10 cellular contexts compared by ENCODE assay signal in the genomic region with DNA sequence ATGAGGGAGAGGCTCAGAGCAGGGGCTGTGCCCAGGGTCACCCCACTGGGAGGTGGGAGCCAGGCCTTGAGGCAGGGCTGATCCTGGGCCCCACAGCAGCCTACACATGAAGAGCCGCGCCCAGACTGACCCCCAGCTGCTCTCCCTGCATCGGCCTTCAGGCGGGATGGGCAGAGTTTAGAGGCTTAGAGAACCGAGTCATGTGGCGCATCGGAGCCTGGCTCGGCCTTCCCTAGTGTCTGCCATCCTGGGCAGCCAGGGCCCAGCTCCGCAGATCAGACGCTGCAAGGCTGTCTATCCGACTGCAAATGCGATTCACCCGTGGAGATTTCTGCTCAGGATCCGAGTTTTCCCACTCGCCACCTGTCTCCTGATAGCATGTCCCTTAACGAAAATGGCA. TPM values are rescaled to one million over a fixed set of nuclear protein-coding genes. Genes with fewer than 3 reads are reported as not detected.
A peak's percentile ranks its signal among the peaks of the same experiment; 100 is the strongest.
DNase-seq lines count a peak whose midpoint lies in the region; ATAC-seq, FAIRE-seq and TF ChIP-seq lines count a peak whose summit lies in the region.
"Not testable (repeated sequence)": the region's sequence is repeated elsewhere in the genome, so short reads cannot be mapped to it uniquely, and the experiment has no call there.
"Had no signal": no experiment of that assay in that cellular context is flagged by ENCODE, and none has a peak within 500 bp of the region (broad histone marks: within the 10 kb centered on the region; RNA-seq: fewer than 3 reads in every experiment).

No MANE protein-coding gene starts in this region.

- DNase-seq in H7 (peak; percentile 8), WERI-Rb-1 (peak; percentile 56), chondrocyte (ENCODE audit: low spot score) (peak; percentile 64), hepatocyte (ENCODE audit: low spot score) (peak; percentile 2), osteocyte (ENCODE audit: extremely low spot score, unreplicated experiment) (peak; percentile 75), superior temporal gyrus (ENCODE audit: extremely low spot score) (peak; percentile 5)
- DNase-seq in K562 (ENCODE audit: extremely low read depth in 1 of 4, low spot score in 3 of 4), result not testable (repeated sequence)

- H3K27me3 ChIP-seq in H7 (ENCODE audit: control insufficient read depth, insufficient read depth, low read length); WERI-Rb-1 (ENCODE audit: insufficient read depth, low read depth, severe bottlenecking); K562 (ENCODE audit: control insufficient read depth in 2 of 2, insufficient read depth in 2 of 2, low read length in 2 of 2); hepatocyte: not testable (repeated sequence)

- H2AFZ ChIP-seq in K562 (ENCODE audit: low read depth, low read length); hepatocyte: not testable (repeated sequence)

- intact Hi-C loops in K562 (cut with micrococcal nuclease), result loop anchor here (10.0 kb wide), 1 partner anchor 492 kb away; no protein-coding TSS in a partner anchor

- H3K27ac Mint-ChIP-seq in chondrocyte (ENCODE audit: unreplicated experiment); osteocyte (ENCODE audit: unreplicated experiment): not testable (repeated sequence)

- H3K4me3 Mint-ChIP-seq in chondrocyte (ENCODE audit: unreplicated experiment); osteocyte (ENCODE audit: unreplicated experiment): not testable (repeated sequence)

- not testable (repeated sequence) for H3K4me3 ChIP-seq in H7 (ENCODE audit: insufficient read depth, low read depth, low read length); WERI-Rb-1 (ENCODE audit: low read depth, low read length); K562; hepatocyte

- not testable (repeated sequence) for H3K36me3 Mint-ChIP-seq in chondrocyte (ENCODE audit: low read depth); osteocyte (ENCODE audit: unreplicated experiment)

- not testable (repeated sequence) for H3K4me1 ChIP-seq in K562 (replicated peaks in 1 of 2; ENCODE audit: control insufficient read depth in 2 of 2, insufficient read depth in 2 of 2, low read length in 2 of 2); hepatocyte (ENCODE audit: insufficient read depth)

- H3K4me2 ChIP-seq in K562 (ENCODE audit: insufficient read depth, low read length); hepatocyte: not testable (repeated sequence)

- TF ChIP-seq EP300 in K562 (IDR thresholded peaks at IDR 0.05; ENCODE audit: low read length), result not testable (repeated sequence)

- H3K27ac ChIP-seq in WERI-Rb-1; K562 (ENCODE audit: extremely low read depth, low read depth, low read length); hepatocyte: not testable (repeated sequence)

- WGBS in K562 (ENCODE audit: insufficient coverage, low coverage, missing lambda C conversion rate), result 75% methylated on average over 11 of the region's 16 CpGs
- 91% methylated on average over 16 of the region's 16 CpGs for WGBS in hepatocyte (ENCODE audit: low lambda C conversion rate, missing lambda C conversion rate)

- not testable (repeated sequence) for FAIRE-seq in K562 (lab: Jason Lieb, UNC)

- H3K79me2 ChIP-seq in K562 (ENCODE audit: control insufficient read depth, insufficient read depth, low read length); hepatocyte: not testable (repeated sequence)

- not testable (repeated sequence) for TF ChIP-seq POLR2A in K562 (conservative IDR thresholded peaks at IDR 0.05)

- H3K4me1 Mint-ChIP-seq in chondrocyte (ENCODE audit: low read depth); osteocyte (ENCODE audit: unreplicated experiment): not testable (repeated sequence)

- not testable (repeated sequence) for H3K9me3 Mint-ChIP-seq in chondrocyte (ENCODE audit: low read depth); osteocyte (ENCODE audit: unreplicated experiment)

- H3K9me3 ChIP-seq in WERI-Rb-1 (ENCODE audit: severe bottlenecking); K562 (replicated peaks; ENCODE audit: control insufficient read depth, insufficient read depth, low read depth, low read length); hepatocyte (ENCODE audit: low read depth): not testable (repeated sequence)

- in situ Hi-C loops in K562 (cut with MboI), result loop anchor here (5.0 to 10.0 kb wide), 3 partner anchors 68 to 499 kb away; no protein-coding TSS in a partner anchor

- not testable (repeated sequence) for H3K9me2 ChIP-seq in hepatocyte (replicated peaks; ENCODE audit: insufficient read depth)

- not testable (repeated sequence) for H3K9ac ChIP-seq in K562 (ENCODE audit: insufficient read depth in 1 of 2, low read depth in 2 of 2, low read length in 2 of 2)

- H3K9me1 ChIP-seq in K562 (ENCODE audit: control insufficient read depth, insufficient read depth, low read length), result not testable (repeated sequence)

- TF ChIP-seq CTCF in WERI-Rb-1 (IDR thresholded peaks at IDR 0.05; ENCODE audit: low read depth, low read length); K562 (IDR thresholded peaks at IDR 0.05 in 2 of 3, conservative IDR thresholded peaks at IDR 0.05 in 1 of 3; ENCODE audit: insufficient read depth in 2 of 3, low read depth in 1 of 3, low read length in 3 of 3); chondrocyte (IDR thresholded peaks at IDR 0.05); hepatocyte (IDR thresholded peaks at IDR 0.05; ENCODE audit: poor library complexity); osteocyte (IDR thresholded peaks at IDR 0.05): not testable (repeated sequence)

- H3K36me3 ChIP-seq in H7 (replicated peaks; ENCODE audit: control insufficient read depth, insufficient read depth, low read length); WERI-Rb-1; K562 (ENCODE audit: control insufficient read depth, insufficient read depth, low read length); hepatocyte (replicated peaks; ENCODE audit: insufficient read depth, low read depth): not testable (repeated sequence)

- POLR2A ChIA-PET in K562 (lab: Yijun Ruan, JAX), result not testable (repeated sequence)

- not testable (repeated sequence) for ATAC-seq in K562

- H4K20me1 ChIP-seq in K562 (replicated peaks; ENCODE audit: control insufficient read depth, insufficient read depth, low read length); hepatocyte (ENCODE audit: insufficient read depth, poor library complexity, severe bottlenecking): not testable (repeated sequence)

- not testable (repeated sequence) for TF ChIP-seq RAD21 in K562 (CRISPR knock-in tag; conservative IDR thresholded peaks at IDR 0.05 in 1 of 2, IDR thresholded peaks at IDR 0.05 in 1 of 2)

- H3K27me3 Mint-ChIP-seq in chondrocyte (ENCODE audit: low read depth); osteocyte (ENCODE audit: unreplicated experiment): not testable (repeated sequence)

- BruUV-seq in K562 (replicated peaks; lab: Mats Ljungman, UMichigan), result not testable (repeated sequence)

- CTCF ChIA-PET in K562 (lab: Yijun Ruan, JAX; ENCODE audit: low intra/inter-chr PET ratio), result not testable (repeated sequence)

RNA-seq across cellular contexts. Expression of a gene that starts 7.5 kb away (rescaled TPM):
- total RNA-seq in H7 (2014; rRNA removed; shearing (Covaris generic)), result 0.07 TPM in 1 of 2 replicates, not detected in the other
- total RNA-seq in K562 (2011; cell fraction: chromatin; rRNA removed; ENCODE audit: low replicate concordance), result 2.2 TPM in 1 of 2 replicates, not detected in the other
- 1.7 and 1.8 TPM in 2 replicates for total RNA-seq in K562 (2011; cell fraction: nucleolus; rRNA removed)
- not detected in 2 replicates for total RNA-seq in K562 (2011; cell fraction: nucleoplasm; rRNA removed)
- not detected in 2 replicates for total RNA-seq in K562 (2014; rRNA removed)
- not detected in 2 replicates for total RNA-seq in K562 (2014; rRNA removed; fragmentation: Illumina TruSeq; extraction: Trizol)
- not detected in 2 replicates for total RNA-seq in K562 (2015; rRNA removed; fragmentation: Illumina TruSeq; extraction: Trizol)
- total RNA-seq in K562 (2021), result 0.38 TPM in 1 of 2 replicates, not detected in the other
- polyA plus RNA-seq in K562 (2011; rRNA removed), result not detected in 2 replicates
- polyA plus RNA-seq in K562 (2011; cell fraction: cytosol; rRNA removed), result not detected in 2 replicates
- not detected in 2 replicates for polyA plus RNA-seq in K562 (2011; cell fraction: nucleus; rRNA removed)
- polyA plus RNA-seq in K562 (2012), result not detected in 2 replicates
- not detected in 2 replicates for polyA plus RNA-seq in K562 (2014; fragmentation: Illumina TruSeq; extraction: Trizol)
- not detected for polyA plus RNA-seq in K562 (2014; fragmentation: Nextera tagmentation; extraction: Ambion mirVana)
- not detected in 2 replicates for polyA plus RNA-seq in K562 (2014; rRNA removed)
- polyA minus RNA-seq in K562 (2011; rRNA and poly(A)+ RNA removed), result not detected in 2 replicates
- polyA minus RNA-seq in K562 (2011; cell fraction: cytosol; rRNA and poly(A)+ RNA removed), result not detected in 2 replicates
- not detected in 2 replicates for polyA minus RNA-seq in K562 (2011; cell fraction: nucleus; rRNA and poly(A)+ RNA removed)
- 0.46 to 1.4 TPM (median 0.62 TPM) in 3 replicates for total RNA-seq in chondrocyte
- 16.8 and 25.8 TPM in 2 replicates for total RNA-seq in hepatocyte
- polyA plus RNA-seq in hepatocyte, result 90.6 and 159 TPM in 2 replicates
- 1.5 and 2.2 TPM in 2 replicates for total RNA-seq in osteocyte
- total RNA-seq: IMR-90 had no signal
- polyA plus RNA-seq: BJ, GM23248 had no signal

RNA-seq across cellular contexts. Expression of a gene that starts 40.3 kb away (rescaled TPM):
- not detected in 2 replicates for total RNA-seq in H7 (2014; rRNA removed; shearing (Covaris generic))
- 0.28 and 0.77 TPM in 2 replicates for total RNA-seq in K562 (2011; cell fraction: chromatin; rRNA removed; ENCODE audit: low replicate concordance)
- total RNA-seq in K562 (2011; cell fraction: nucleolus; rRNA removed), result 0.39 TPM in 1 of 2 replicates, not detected in the other
- total RNA-seq in K562 (2011; cell fraction: nucleoplasm; rRNA removed), result 0.22 TPM in 1 of 2 replicates, not detected in the other
- total RNA-seq in K562 (2014; rRNA removed) (not detected in 2 replicates), K562 (2014; rRNA removed; fragmentation: Illumina TruSeq; extraction: Trizol) (not detected in 2 replicates), K562 (2015; rRNA removed; fragmentation: Illumina TruSeq; extraction: Trizol) (not detected in 2 replicates), K562 (2021) (0.13 TPM in 1 of 2 replicates, not detected in the other), chondrocyte (0.36 TPM in 1 of 3 replicates, not detected in the others), hepatocyte (0.03 TPM in 1 of 2 replicates, not detected in the other), osteocyte (not detected in 2 replicates)
- polyA plus RNA-seq in K562 (2011; rRNA removed) (0.04 TPM in 1 of 2 replicates, not detected in the other), K562 (2014; fragmentation: Illumina TruSeq; extraction: Trizol) (0.06 TPM in 2 replicates), K562 (2014; fragmentation: Nextera tagmentation; extraction: Ambion mirVana) (under 1 TPM; 0.04 to 0.06 TPM), K562 (2014; rRNA removed) (not detected in 2 replicates), hepatocyte (1.1 and 1.5 TPM in 2 replicates)
- polyA plus RNA-seq in K562 (2011; cell fraction: cytosol; rRNA removed), result not detected in 2 replicates
- polyA plus RNA-seq in K562 (2011; cell fraction: nucleus; rRNA removed), result 0.03 and 0.17 TPM in 2 replicates
- polyA plus RNA-seq in K562 (2012), result 0.20 and 0.46 TPM in 2 replicates
- 0.15 TPM in 1 of 2 replicates, not detected in the other for polyA minus RNA-seq in K562 (2011; rRNA and poly(A)+ RNA removed)
- not detected in 2 replicates for polyA minus RNA-seq in K562 (2011; cell fraction: cytosol; rRNA and poly(A)+ RNA removed)
- 0.27 TPM in 1 of 2 replicates, not detected in the other for polyA minus RNA-seq in K562 (2011; cell fraction: nucleus; rRNA and poly(A)+ RNA removed)
- total RNA-seq: GM23248, IMR-90 had no signal
- polyA plus RNA-seq: BJ, IMR-90 had no signal

RNA-seq across cellular contexts. Expression of a gene that starts 41.3 kb away (rescaled TPM):
- total RNA-seq in H7 (2014; rRNA removed; shearing (Covaris generic)), result 31.3 and 38.0 TPM in 2 replicates
- total RNA-seq in K562 (2011; cell fraction: chromatin; rRNA removed; ENCODE audit: low replicate concordance), result 39.4 and 79.0 TPM in 2 replicates
- 31.7 and 39.9 TPM in 2 replicates for total RNA-seq in K562 (2011; cell fraction: nucleolus; rRNA removed)
- total RNA-seq in K562 (2011; cell fraction: nucleoplasm; rRNA removed), result 27.0 and 30.3 TPM in 2 replicates
- total RNA-seq in K562 (2014; rRNA removed) (14.9 and 20.4 TPM in 2 replicates), K562 (2014; rRNA removed; fragmentation: Illumina TruSeq; extraction: Trizol) (2.5 and 4.8 TPM in 2 replicates), K562 (2015; rRNA removed; fragmentation: Illumina TruSeq; extraction: Trizol) (8.3 and 9.9 TPM in 2 replicates), K562 (2021) (25.2 and 31.5 TPM in 2 replicates), chondrocyte (10.8 to 12.8 TPM (median 11.5 TPM) in 3 replicates), hepatocyte (7.6 TPM in 2 replicates), osteocyte (29.7 and 32.6 TPM in 2 replicates)
- polyA plus RNA-seq in K562 (2011; rRNA removed) (3.4 and 5.6 TPM in 2 replicates), K562 (2014; fragmentation: Illumina TruSeq; extraction: Trizol) (9.8 and 18.3 TPM in 2 replicates), K562 (2014; fragmentation: Nextera tagmentation; extraction: Ambion mirVana) (under 1 TPM; 0.20 to 0.57 TPM), K562 (2014; rRNA removed) (12.2 and 15.5 TPM in 2 replicates), hepatocyte (22.2 and 23.1 TPM in 2 replicates)
- polyA plus RNA-seq in K562 (2011; cell fraction: cytosol; rRNA removed), result 5.9 and 13.5 TPM in 2 replicates
- polyA plus RNA-seq in K562 (2011; cell fraction: nucleus; rRNA removed), result 20.0 and 31.0 TPM in 2 replicates
- 15.4 and 44.4 TPM in 2 replicates for polyA plus RNA-seq in K562 (2012)
- 3.7 and 4.3 TPM in 2 replicates for polyA minus RNA-seq in K562 (2011; rRNA and poly(A)+ RNA removed)
- polyA minus RNA-seq in K562 (2011; cell fraction: cytosol; rRNA and poly(A)+ RNA removed), result 21.2 and 26.6 TPM in 2 replicates
- 8.5 and 10.3 TPM in 2 replicates for polyA minus RNA-seq in K562 (2011; cell fraction: nucleus; rRNA and poly(A)+ RNA removed)
